Comparison of ENCODE assay signal across 15 cellular contexts in genomic region chr2:54859997-54860701, GRCh38.
A peak's percentile ranks its signal among the peaks of the same experiment; 100 is the strongest.
DNase-seq lines count a peak whose midpoint lies in the region; ATAC-seq lines count a peak whose summit lies in the region.
"Had no signal": no experiment of that assay in that cellular context is flagged by ENCODE, and none has a peak within 500 bp of the region (broad histone marks: within the 10 kb centered on the region; RNA-seq: fewer than 3 reads in every experiment).

No MANE protein-coding gene starts in this region.

- no peaks in the 10 kb centered on the region for H4K20me1 ChIP-seq in Karpas-422 (ENCODE audit: insufficient read depth, low read depth, low read length)

- peaks cover 27% of the 10 kb centered on the region for H3K4me1 ChIP-seq in Karpas-422 (ENCODE audit: low read length)
- H3K4me1 ChIP-seq: heart left ventricle, transverse colon had no signal

- no peak overlapping the region for H3K4me3 ChIP-seq in Karpas-422 (ENCODE audit: low read length)
- H3K4me3 ChIP-seq: heart left ventricle, transverse colon had no signal

- no peak overlapping the region for H3K27ac Mint-ChIP-seq in activated CD8-positive, alpha-beta memory T cell treated with anti-CD3 and anti-CD28 coated beads, Interleukin-2, amount 10 ng/mL, durations not matched to agents 7 days and 5 days
- H3K27ac Mint-ChIP-seq: activated B cell treated with CpG ODN at 0.5 μM for 24 hours; activated T-cell treated with anti-CD3 and anti-CD28 coated beads, Interleukin-2, amount 50 U/mL, for 72 hours had no signal

- H3K79me2 ChIP-seq in Karpas-422 (ENCODE audit: low read length), result peaks cover 4% of the 10 kb centered on the region; the same call in 1 of the 2 replicates

- no peaks in the 10 kb centered on the region for H3K36me3 Mint-ChIP-seq in activated CD8-positive, alpha-beta memory T cell treated with anti-CD3 and anti-CD28 coated beads, Interleukin-2, amount 10 ng/mL, durations not matched to agents 7 days and 5 days

- CTCF ChIA-PET in activated CD8-positive, alpha-beta memory T cell treated with anti-CD3 and anti-CD28 coated beads, Interleukin-2, amount 10 ng/mL, durations not matched to agents 7 days and 5 days (lab: Charles Lee), result no interaction called here

- no peak overlapping the region for H3K4me2 ChIP-seq in Karpas-422 (ENCODE audit: low read depth, low read length, poor library complexity, severe bottlenecking)

- H3K27me3 Mint-ChIP-seq in activated CD8-positive, alpha-beta memory T cell treated with anti-CD3 and anti-CD28 coated beads, Interleukin-2, amount 10 ng/mL, durations not matched to agents 7 days and 5 days, result no peaks in the 10 kb centered on the region
- H3K27me3 Mint-ChIP-seq: activated B cell treated with CpG ODN at 0.5 μM for 24 hours had no signal

- H2AFZ ChIP-seq in Karpas-422 (ENCODE audit: low read length), result no peak overlapping the region

- no peak overlapping the region for H3K4me3 Mint-ChIP-seq in activated CD8-positive, alpha-beta memory T cell treated with anti-CD3 and anti-CD28 coated beads, Interleukin-2, amount 10 ng/mL, durations not matched to agents 7 days and 5 days
- H3K4me3 Mint-ChIP-seq: activated B cell treated with CpG ODN at 0.5 μM for 24 hours; activated T-cell treated with anti-CD3 and anti-CD28 coated beads, Interleukin-2, amount 50 U/mL, for 72 hours had no signal

- H3K27me3 ChIP-seq in Karpas-422 (ENCODE audit: low read length), result no peaks in the 10 kb centered on the region
- H3K27me3 ChIP-seq: heart left ventricle, transverse colon had no signal

- no peaks in the 10 kb centered on the region for H3K9me2 ChIP-seq in Karpas-422 (replicated peaks; ENCODE audit: insufficient read depth, low read length)

- no peaks in the 10 kb centered on the region for H3K4me1 Mint-ChIP-seq in activated CD8-positive, alpha-beta memory T cell treated with anti-CD3 and anti-CD28 coated beads, Interleukin-2, amount 10 ng/mL, durations not matched to agents 7 days and 5 days
- H3K4me1 Mint-ChIP-seq: activated B cell treated with CpG ODN at 0.5 μM for 24 hours had no signal

- no peak for ATAC-seq in activated CD8-positive, alpha-beta memory T cell treated with anti-CD3 and anti-CD28 coated beads, Interleukin-2, amount 10 ng/mL, durations not matched to agents 7 days and 5 days
- ATAC-seq: activated T-cell treated with anti-CD3 and anti-CD28 coated beads, Interleukin-2, amount 50 U/mL, for 72 hours; heart left ventricle had no signal

- H3K9me3 Mint-ChIP-seq in activated CD8-positive, alpha-beta memory T cell treated with anti-CD3 and anti-CD28 coated beads, Interleukin-2, amount 10 ng/mL, durations not matched to agents 7 days and 5 days (ENCODE audit: low read depth), result no peaks in the 10 kb centered on the region
- H3K9me3 Mint-ChIP-seq: activated B cell treated with CpG ODN at 0.5 μM for 24 hours had no signal

- H3K9ac ChIP-seq in Karpas-422 (ENCODE audit: low read length), result no peak overlapping the region

- no peaks in the 10 kb centered on the region for H3K9me3 ChIP-seq in Karpas-422 (ENCODE audit: low read length)
- H3K9me3 ChIP-seq: transverse colon had no signal

- DNase-seq in EH (ENCODE audit: low read depth) (peak; percentile 96), MV-4-11 (lab: John Stamatoyannopoulos, UW) (peak; percentile 92), dedifferentiated amniotic fluid mesenchymal stem cell (ENCODE audit: extremely low spot score) (peak; percentile 39), renal cortical epithelial cell (ENCODE audit: low read depth) (peak; percentile 96), amniotic stem cell (lab: John Stamatoyannopoulos, UW) (no peak), Karpas-422 (no peak), amygdala (lab: John Stamatoyannopoulos, UW) (no peak)
- no peak for DNase-seq in activated CD8-positive, alpha-beta memory T cell treated with anti-CD3 and anti-CD28 coated beads, Interleukin-2, amount 10 ng/mL, durations not matched to agents 7 days and 5 days
- DNase-seq: activated B cell treated with CpG ODN at 0.5 μM for 24 hours; activated T-cell treated with anti-CD3 and anti-CD28 coated beads, Interleukin-2, amount 50 U/mL, for 72 hours; heart left ventricle; mammary epithelial cell; NCI-H2081; posterior cingulate gyrus; transverse colon had no signal

- H3K27ac ChIP-seq in Karpas-422 (ENCODE audit: low read length), result no peak overlapping the region
- H3K27ac ChIP-seq: heart left ventricle, transverse colon had no signal

- peaks cover 90% of the 10 kb centered on the region for H3K36me3 ChIP-seq in Karpas-422 (ENCODE audit: insufficient read depth, low read length)
- H3K36me3 ChIP-seq: heart left ventricle, transverse colon had no signal

Comparison
In these comparisons a context has a peak if more than half of its experiments do, and no peak if none do; other contexts are left out.
1. DNase-seq: peak in EH (single experiment), MV-4-11 (single experiment), dedifferentiated amniotic fluid mesenchymal stem cell (single experiment) and renal cortical epithelial cell (single experiment); none in amniotic stem cell (single experiment), Karpas-422 (single experiment), activated CD8-positive, alpha-beta memory T cell treated with anti-CD3 and anti-CD28 coated beads, Interleukin-2, amount 10 ng/mL, durations not matched to agents 7 days and 5 days (single experiment) and amygdala (0 of 56).